ENCODE assay signal across 18 cellular contexts in genomic region chr9:131691969-131692611, GRCh38. TPM values are rescaled to one million over a fixed set of nuclear protein-coding genes. Genes with fewer than 3 reads are reported as not detected.
A peak's percentile ranks its signal among the peaks of the same experiment; 100 is the strongest.
DNase-seq lines count a peak whose midpoint lies in the region; ATAC-seq and TF ChIP-seq lines count a peak whose summit lies in the region.
"Had no signal": no experiment of that assay in that cellular context is flagged by ENCODE, and none has a peak within 500 bp of the region (broad histone marks: within the 10 kb centered on the region; RNA-seq: fewer than 3 reads in every experiment).

No MANE protein-coding gene starts in this region.

- H3K27ac ChIP-seq in body of pancreas (peak overlapping the region; percentile 2 to 63 (median 34)), right lobe of liver (peak overlapping the region; percentile 48 to 86 (median 54))
- H3K27ac ChIP-seq: colonic mucosa, foreskin keratinocyte, HL-60, VCaP had no signal

- H3K9me3 Mint-ChIP-seq in stimulated activated naive CD8-positive, alpha-beta T cell treated with anti-CD3 and anti-CD28 coated beads, Interleukin-15, Interleukin-2, amounts not matched to agents 100 ng/mL and 50 ng/mL, for 24 hours: no peaks in the 10 kb centered on the region
- H3K9me3 Mint-ChIP-seq: activated CD4-positive, alpha-beta memory T cell treated with anti-CD3 and anti-CD28 coated beads for 36 hours had no signal

- H3K36me3 ChIP-seq in body of pancreas (replicated peaks in 1 of 2; ENCODE audit: insufficient read depth in 1 of 2, low read depth in 2 of 2) (no peaks in the 10 kb centered on the region), right lobe of liver (no peaks in the 10 kb centered on the region)
- H3K36me3 ChIP-seq: colonic mucosa had no signal

- 16 to 25% methylated on average over 7 of the region's 7 CpGs for WGBS in body of pancreas, 2 donors
- WGBS in right lobe of liver (ENCODE audit: insufficient coverage, low coverage, low lambda C conversion rate, missing lambda C conversion rate): 31% methylated on average over 7 of the region's 7 CpGs

- no peaks in the 10 kb centered on the region for H3K9me3 ChIP-seq in body of pancreas
- H3K9me3 ChIP-seq in right lobe of liver: no peaks in the 10 kb centered on the region
- H3K9me3 ChIP-seq: colonic mucosa, mucosa of descending colon had no signal

- H3K4me1 Mint-ChIP-seq in stimulated activated naive CD8-positive, alpha-beta T cell treated with anti-CD3 and anti-CD28 coated beads, Interleukin-15, Interleukin-2, amounts not matched to agents 100 ng/mL and 50 ng/mL, for 24 hours (ENCODE audit: low read depth): peaks cover 89% of the 10 kb centered on the region

- TF ChIP-seq CTCF in body of pancreas (IDR thresholded peaks at IDR 0.05): no peak
- no peak for TF ChIP-seq CTCF in right lobe of liver (IDR thresholded peaks at IDR 0.05)

- TF ChIP-seq POLR2A in body of pancreas (IDR thresholded peaks at IDR 0.05) (no peak), right lobe of liver (IDR thresholded peaks at IDR 0.05) (no peak)

- H3K4me3 Mint-ChIP-seq in stimulated activated naive CD8-positive, alpha-beta T cell treated with anti-CD3 and anti-CD28 coated beads, Interleukin-15, Interleukin-2, amounts not matched to agents 100 ng/mL and 50 ng/mL, for 24 hours: peak overlapping the region; percentile 48

- no peak for ATAC-seq in stimulated activated naive CD8-positive, alpha-beta T cell treated with anti-CD3 and anti-CD28 coated beads, Interleukin-15, Interleukin-2, amounts not matched to agents 100 U/mL and 50 U/mL, for 24 hours
- ATAC-seq in body of pancreas (peak; percentile 36), right lobe of liver (peak; percentile 60 to 82 (median 76)), GM19467 (IDR thresholded peaks at IDR 0.05; ENCODE audit: unreplicated experiment) (no peak)
- ATAC-seq: foreskin keratinocyte, HCT116, mucosa of descending colon had no signal

- no peaks in the 10 kb centered on the region for H3K27me3 ChIP-seq in body of pancreas
- H3K27me3 ChIP-seq in right lobe of liver: no peaks in the 10 kb centered on the region
- H3K27me3 ChIP-seq: colonic mucosa, foreskin keratinocyte had no signal

- peaks cover 34% of the 10 kb centered on the region for H3K4me1 ChIP-seq in body of pancreas
- H3K4me1 ChIP-seq in right lobe of liver: peaks cover 0 to 32% (median 7%) of the 10 kb centered on the region in 4 donors
- H3K4me1 ChIP-seq: colonic mucosa, foreskin keratinocyte had no signal

- no peak overlapping the region for H3K4me3 ChIP-seq in body of pancreas
- H3K4me3 ChIP-seq in right lobe of liver: peak overlapping the region in 1 of 3 donors; percentile 29
- H3K4me3 ChIP-seq: colonic mucosa, mucosa of descending colon had no signal

- intact Hi-C loops in body of pancreas (cut with DNase I): no loop called here
- intact Hi-C loops in right lobe of liver (cut with DNase I): no loop called here

- peak overlapping the region; percentile 51 for H3K27ac Mint-ChIP-seq in stimulated activated naive CD8-positive, alpha-beta T cell treated with anti-CD3 and anti-CD28 coated beads, Interleukin-15, Interleukin-2, amounts not matched to agents 100 ng/mL and 50 ng/mL, for 24 hours

- no peak for DNase-seq in stimulated activated naive CD8-positive, alpha-beta T cell treated with anti-CD3 and anti-CD28 coated beads, Interleukin-15, Interleukin-2, amounts not matched to agents 100 U/mL and 50 U/mL, for 24 hours
- no peak for DNase-seq in body of pancreas
- DNase-seq in right lobe of liver: no peak
- no peak for DNase-seq in NCI-H187 treated with DMSO at 0.1 percent for 48 hours (lab: John Stamatoyannopoulos, UW)
- no peak for DNase-seq in SW480 (ENCODE audit: low spot score)
- DNase-seq: activated CD4-positive, alpha-beta memory T cell treated with anti-CD3 and anti-CD28 coated beads for 36 hours; Calu3; colonic mucosa; left cardiac atrium; mucosa of descending colon; NCI-H2029; NCI-H510A treated with DMSO at 0.1 percent for 48 hours had no signal

- H3K36me3 Mint-ChIP-seq in stimulated activated naive CD8-positive, alpha-beta T cell treated with anti-CD3 and anti-CD28 coated beads, Interleukin-15, Interleukin-2, amounts not matched to agents 100 ng/mL and 50 ng/mL, for 24 hours (ENCODE audit: low read depth): no peaks in the 10 kb centered on the region
- H3K36me3 Mint-ChIP-seq: activated CD4-positive, alpha-beta memory T cell treated with anti-CD3 and anti-CD28 coated beads for 36 hours had no signal

- no peaks in the 10 kb centered on the region for H3K27me3 Mint-ChIP-seq in stimulated activated naive CD8-positive, alpha-beta T cell treated with anti-CD3 and anti-CD28 coated beads, Interleukin-15, Interleukin-2, amounts not matched to agents 100 ng/mL and 50 ng/mL, for 24 hours
- H3K27me3 Mint-ChIP-seq: activated CD4-positive, alpha-beta memory T cell treated with anti-CD3 and anti-CD28 coated beads for 36 hours had no signal

RNA-seq across cellular contexts. Expression of gene RAPGEF1, which starts 47.8 kb away (rescaled TPM):
- 10 to 100 TPM; 30.1 to 70.5 TPM for total RNA-seq in body of pancreas
- 10 to 100 TPM; 22.9 to 53.6 (median 30.2) TPM for total RNA-seq in right lobe of liver

Comparison
In these comparisons a context has a peak if more than half of its experiments do, and no peak if none do; other contexts are left out.
1. ATAC-seq: peak in body of pancreas (single experiment) and right lobe of liver (4 of 4); none in stimulated activated naive CD8-positive, alpha-beta T cell treated with anti-CD3 and anti-CD28 coated beads, Interleukin-15, Interleukin-2, amounts not matched to agents 100 U/mL and 50 U/mL, for 24 hours (single experiment) and GM19467 (single experiment).